Comparison of ENCODE assay signal across 1 cellular context in the genomic region with DNA sequence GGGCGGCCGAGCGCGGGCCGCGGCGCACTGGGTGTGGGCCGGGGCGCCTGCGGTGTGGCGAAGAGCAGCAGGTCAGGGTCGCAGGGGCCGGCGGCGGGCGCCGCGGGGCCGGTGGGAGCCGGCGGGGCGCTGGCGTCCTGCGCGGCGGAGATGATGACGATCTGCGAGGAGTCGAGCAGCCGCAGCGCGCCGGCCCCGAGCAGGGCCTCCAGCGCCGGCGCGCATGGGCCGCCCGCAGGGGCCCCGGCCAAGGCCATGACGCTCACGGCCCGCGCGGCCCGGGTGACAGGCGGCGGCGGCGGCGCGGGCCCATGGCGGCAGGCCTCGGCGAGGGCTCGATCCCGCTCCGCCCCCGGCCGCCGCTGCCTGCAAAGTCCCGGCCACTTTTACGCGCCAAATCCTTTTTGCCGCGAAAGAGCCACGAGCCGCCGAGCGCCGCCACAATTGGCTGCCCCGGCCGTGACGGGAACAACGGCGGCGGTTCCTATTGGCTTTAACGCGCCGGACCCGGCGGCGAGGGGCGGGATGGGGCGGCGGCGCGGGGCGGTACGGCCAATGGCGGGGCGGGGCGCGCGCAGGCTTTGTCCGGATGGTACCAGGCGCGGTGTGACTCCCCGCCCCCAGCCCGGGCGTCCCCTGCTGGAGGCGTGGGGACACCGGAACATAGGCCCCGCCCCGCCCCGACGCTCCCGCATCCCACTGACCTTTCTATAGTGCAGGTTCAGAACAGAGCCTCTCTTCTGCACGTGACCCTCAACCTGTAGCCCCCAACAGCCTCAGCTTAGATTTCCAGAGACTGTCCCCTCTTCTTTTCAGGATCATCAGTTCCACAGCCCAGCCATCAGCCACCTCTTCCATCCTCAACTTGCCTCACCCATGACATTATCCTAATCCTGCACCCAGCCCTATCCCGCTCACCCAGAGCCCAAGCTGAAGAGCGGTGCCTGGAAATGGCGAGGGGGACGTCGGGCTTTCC.
TF ChIP-seq lines count a peak whose summit lies in the region.

Gene E2F1 (minus strand): TSS at position 378 of the 976 bp plus-strand sequence. CDS start 121 bp downstream, at position 257.

TF ChIP-seq in K562, 482 proteins besides CTCF, POLR2A, EP300 and RAD21 (continued from another document):
- peak in 2 of 3 experiments; percentile 29 to 54 for TF ChIP-seq YY1 (IDR thresholded peaks at IDR 0.05; ENCODE audit: borderline replicate concordance in 1 of 3, control insufficient read depth in 1 of 3, extremely low read depth in 1 of 3, insufficient read depth in 3 of 3, insufficient read length in 1 of 3, insufficient replicate concordance in 2 of 3, low read depth in 1 of 3, low read length in 2 of 3)
- peak; percentile 77 for TF ChIP-seq HDGF (IDR thresholded peaks at IDR 0.05)
- TF ChIP-seq USF1 (CRISPR knock-in tag; IDR thresholded peaks at IDR 0.05): peak; percentile 60
- no peak for TF ChIP-seq SRSF3 (IDR thresholded peaks at IDR 0.05; ENCODE audit: insufficient read depth, low read length)
- TF ChIP-seq NONO (IDR thresholded peaks at IDR 0.05; ENCODE audit: low read depth in 2 of 2, low read length in 1 of 2): peak in 1 of 2 experiments; percentile 75; a peak in 1 of 4 replicates
- TF ChIP-seq, protein P1, sequence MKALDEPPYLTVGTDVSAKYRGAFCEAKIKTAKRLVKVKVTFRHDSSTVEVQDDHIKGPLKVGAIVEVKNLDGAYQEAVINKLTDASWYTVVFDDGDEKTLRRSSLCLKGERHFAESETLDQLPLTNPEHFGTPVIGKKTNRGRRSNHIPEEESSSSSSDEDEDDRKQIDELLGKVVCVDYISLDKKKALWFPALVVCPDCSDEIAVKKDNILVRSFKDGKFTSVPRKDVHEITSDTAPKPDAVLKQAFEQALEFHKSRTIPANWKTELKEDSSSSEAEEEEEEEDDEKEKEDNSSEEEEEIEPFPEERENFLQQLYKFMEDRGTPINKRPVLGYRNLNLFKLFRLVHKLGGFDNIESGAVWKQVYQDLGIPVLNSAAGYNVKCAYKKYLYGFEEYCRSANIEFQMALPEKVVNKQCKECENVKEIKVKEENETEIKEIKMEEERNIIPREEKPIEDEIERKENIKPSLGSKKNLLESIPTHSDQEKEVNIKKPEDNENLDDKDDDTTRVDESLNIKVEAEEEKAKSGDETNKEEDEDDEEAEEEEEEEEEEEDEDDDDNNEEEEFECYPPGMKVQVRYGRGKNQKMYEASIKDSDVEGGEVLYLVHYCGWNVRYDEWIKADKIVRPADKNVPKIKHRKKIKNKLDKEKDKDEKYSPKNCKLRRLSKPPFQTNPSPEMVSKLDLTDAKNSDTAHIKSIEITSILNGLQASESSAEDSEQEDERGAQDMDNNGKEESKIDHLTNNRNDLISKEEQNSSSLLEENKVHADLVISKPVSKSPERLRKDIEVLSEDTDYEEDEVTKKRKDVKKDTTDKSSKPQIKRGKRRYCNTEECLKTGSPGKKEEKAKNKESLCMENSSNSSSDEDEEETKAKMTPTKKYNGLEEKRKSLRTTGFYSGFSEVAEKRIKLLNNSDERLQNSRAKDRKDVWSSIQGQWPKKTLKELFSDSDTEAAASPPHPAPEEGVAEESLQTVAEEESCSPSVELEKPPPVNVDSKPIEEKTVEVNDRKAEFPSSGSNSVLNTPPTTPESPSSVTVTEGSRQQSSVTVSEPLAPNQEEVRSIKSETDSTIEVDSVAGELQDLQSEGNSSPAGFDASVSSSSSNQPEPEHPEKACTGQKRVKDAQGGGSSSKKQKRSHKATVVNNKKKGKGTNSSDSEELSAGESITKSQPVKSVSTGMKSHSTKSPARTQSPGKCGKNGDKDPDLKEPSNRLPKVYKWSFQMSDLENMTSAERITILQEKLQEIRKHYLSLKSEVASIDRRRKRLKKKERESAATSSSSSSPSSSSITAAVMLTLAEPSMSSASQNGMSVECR (CRISPR knock-in tag; IDR thresholded peaks at IDR 0.05): peak; percentile 82
- no peak for TF ChIP-seq ELF2 (CRISPR knock-in tag; IDR thresholded peaks at IDR 0.05)
- peak; percentile 92 for TF ChIP-seq L3MBTL2 (IDR thresholded peaks at IDR 0.05)
- TF ChIP-seq SMAD1 (IDR thresholded peaks at IDR 0.05; ENCODE audit: low read depth, low read length, partially characterized antibody): peak; percentile 28
- TF ChIP-seq ZNF140 (CRISPR knock-in tag; IDR thresholded peaks at IDR 0.05): no peak
- TF ChIP-seq ZNF124 (CRISPR knock-in tag; IDR thresholded peaks at IDR 0.05): no peak
- no peak for TF ChIP-seq NR2C2 (CRISPR knock-in tag; IDR thresholded peaks at IDR 0.05)
- peak; percentile 50; the same call in 1 of the 2 replicates for TF ChIP-seq NR2C2 (tag; IDR thresholded peaks at IDR 0.05)
- TF ChIP-seq XRCC3 (IDR thresholded peaks at IDR 0.05): no peak
- TF ChIP-seq LCOR (CRISPR knock-in tag; IDR thresholded peaks at IDR 0.05): peak; percentile 57; the same call in 1 of the 2 replicates
- TF ChIP-seq FOS (IDR thresholded peaks at IDR 0.05; ENCODE audit: extremely low read depth, insufficient read length): peak; percentile 75
